Comparison of ENCODE assay signal across 17 cellular contexts in genomic region chr2:215358312-215358845, GRCh38. TPM values are rescaled to one million over a fixed set of nuclear protein-coding genes. Genes with fewer than 3 reads are reported as not detected.
DNase-seq lines count a peak whose midpoint lies in the region; ATAC-seq and TF ChIP-seq lines count a peak whose summit lies in the region.
"Had no signal": no experiment of that assay in that cellular context is flagged by ENCODE, and none has a peak within 500 bp of the region (broad histone marks: within the 10 kb centered on the region; RNA-seq: fewer than 3 reads in every experiment).

No MANE protein-coding gene starts in this region.

- H3K36me3 Mint-ChIP-seq in GM23338 (ENCODE audit: low read depth) (peaks cover 20% of the 10 kb centered on the region; the same call in 2 of the 3 replicates), progenitor cell of endocrine pancreas (ENCODE audit: insufficient read depth) (peaks cover 32% of the 10 kb centered on the region)

- H3K27ac ChIP-seq in GM23338 (ENCODE audit: low read depth), result no peak overlapping the region
- H3K27ac ChIP-seq in Peyer's patch, result no peak overlapping the region
- H3K27ac ChIP-seq: A549 had no signal

- no peak for DNase-seq in GM23338 (ENCODE audit: low spot score)
- DNase-seq in astrocyte of the spinal cord (ENCODE audit: low read depth, low spot score), result peak; percentile 54
- DNase-seq in fibroblast of the aortic adventitia (ENCODE audit: low read depth), result peak; percentile 56
- DNase-seq in progenitor cell of endocrine pancreas (ENCODE audit: low spot score, unreplicated experiment), result no peak
- DNase-seq in Peyer's patch, result no peak
- no peak for DNase-seq in Ammon's horn (ENCODE audit: low spot score)
- DNase-seq in NCI-H2171 (lab: John Stamatoyannopoulos, UW), result no peak
- DNase-seq: C1 segment of cervical spinal cord; CD8-positive, alpha-beta memory T cell; KG1; NCI-H1694 treated with DMSO at 0.1 percent for 48 hours; NCI-H510A treated with DMSO at 0.1 percent for 48 hours; NCI-H774; SHP77 had no signal

- H3K27ac Mint-ChIP-seq in GM23338, result peak overlapping the region; percentile 47; the same call in 1 of the 2 replicates
- peak overlapping the region; percentile 8 for H3K27ac Mint-ChIP-seq in progenitor cell of endocrine pancreas
- H3K27ac Mint-ChIP-seq: CD8-positive, alpha-beta memory T cell had no signal

- no peak for TF ChIP-seq POLR2A in Peyer's patch (IDR thresholded peaks at IDR 0.05)

- H3K9me2 ChIP-seq in GM23338 (ENCODE audit: insufficient read depth), result no peaks in the 10 kb centered on the region

- H3F3A ChIP-seq in GM23338 (replicated peaks; ENCODE audit: low read depth), result 0 out of 2 replicates have a peak, but pooled peaks cover 5% of the 10 kb centered on the region

- H4K20me1 ChIP-seq in GM23338 (replicated peaks; ENCODE audit: insufficient read depth), result no peaks in the 10 kb centered on the region; the same call in none of the 2 replicates

- no peak overlapping the region for H3K4me3 ChIP-seq in GM23338
- H3K4me3 ChIP-seq in astrocyte of the spinal cord (ENCODE audit: low read depth, low read length), result no peak overlapping the region
- H3K4me3 ChIP-seq in fibroblast of the aortic adventitia (ENCODE audit: low read depth, low read length), result no peak overlapping the region
- H3K4me3 ChIP-seq in Peyer's patch, result no peak overlapping the region
- H3K4me3 ChIP-seq: A549 had no signal

- H3K4me3 Mint-ChIP-seq in GM23338, result no peak overlapping the region
- H3K4me3 Mint-ChIP-seq in progenitor cell of endocrine pancreas (ENCODE audit: low read depth), result no peak overlapping the region
- H3K4me3 Mint-ChIP-seq: CD8-positive, alpha-beta memory T cell had no signal

- H3K36me3 ChIP-seq in GM23338 (ENCODE audit: insufficient read depth) (peaks cover 20% of the 10 kb centered on the region; the same call in 1 of the 2 replicates), Peyer's patch (peaks cover 0 to 31% (median 0%) of the 10 kb centered on the region in 3 donors)

- ATAC-seq in GM23338 (no peak), GM19455 (IDR thresholded peaks at IDR 0.05; ENCODE audit: unreplicated experiment) (no peak)
- ATAC-seq: A549, HCT116 had no signal

- H3K4me1 Mint-ChIP-seq in GM23338, result peaks cover 13% of the 10 kb centered on the region
- peaks cover 18% of the 10 kb centered on the region for H3K4me1 Mint-ChIP-seq in progenitor cell of endocrine pancreas (ENCODE audit: low read depth)
- H3K4me1 Mint-ChIP-seq: CD8-positive, alpha-beta memory T cell had no signal

- in situ Hi-C loops in astrocyte of the spinal cord (cut with HindIII; ENCODE audit: low sequenced_read_pairs), result no loop called here

- no peak for TF ChIP-seq CTCF in GM23338 (conservative IDR thresholded peaks at IDR 0.05; ENCODE audit: low read depth in 2 of 2)
- TF ChIP-seq CTCF in astrocyte of the spinal cord (IDR thresholded peaks at IDR 0.05; ENCODE audit: low read depth, low read length), result no peak
- no peak for TF ChIP-seq CTCF in fibroblast of the aortic adventitia (IDR thresholded peaks at IDR 0.05; ENCODE audit: insufficient read depth, low read length)
- no peak for TF ChIP-seq CTCF in progenitor cell of endocrine pancreas (IDR thresholded peaks at IDR 0.05; ENCODE audit: unreplicated experiment)
- no peak for TF ChIP-seq CTCF in Peyer's patch (IDR thresholded peaks at IDR 0.05)

- H2AFZ ChIP-seq in GM23338, result no peak overlapping the region

- H3K9me3 Mint-ChIP-seq in GM23338 (no peaks in the 10 kb centered on the region), progenitor cell of endocrine pancreas (ENCODE audit: low read depth) (no peaks in the 10 kb centered on the region)
- H3K9me3 Mint-ChIP-seq: CD8-positive, alpha-beta memory T cell had no signal

- H3K4me2 ChIP-seq in GM23338, result no peak overlapping the region
- H3K4me2 ChIP-seq: A549 had no signal

- no peaks in the 10 kb centered on the region for H3K9me3 ChIP-seq in Peyer's patch
- H3K9me3 ChIP-seq: A549 had no signal

- H3K27me3 Mint-ChIP-seq in GM23338 (ENCODE audit: insufficient read depth, low read depth, poor library complexity) (no peaks in the 10 kb centered on the region), progenitor cell of endocrine pancreas (no peaks in the 10 kb centered on the region)
- H3K27me3 Mint-ChIP-seq: CD8-positive, alpha-beta memory T cell had no signal

- H3K4me1 ChIP-seq in GM23338 (ENCODE audit: insufficient read depth) (no peaks in the 10 kb centered on the region), Peyer's patch (no peaks in the 10 kb centered on the region)
- H3K4me1 ChIP-seq: A549 had no signal

- H3K27me3 ChIP-seq in GM23338 (ENCODE audit: insufficient read depth) (no peaks in the 10 kb centered on the region), Peyer's patch (no peaks in the 10 kb centered on the region)

- H3K79me2 ChIP-seq in GM23338 (replicated peaks; ENCODE audit: insufficient read depth), result no peaks in the 10 kb centered on the region

TF ChIP-seq in GM23338, 12 proteins besides CTCF, POLR2A, EP300 and RAD21 (continues in another document):
- TF ChIP-seq NANOG (IDR thresholded peaks at IDR 0.05; ENCODE audit: borderline replicate concordance), result no peak
- no peak for TF ChIP-seq ZNF462 (CRISPR knock-in tag; IDR thresholded peaks at IDR 0.05)
- TF ChIP-seq CREB1 (CRISPR knock-in tag; IDR thresholded peaks at IDR 0.05; ENCODE audit: low read depth), result no peak
- no peak for TF ChIP-seq EZH2phosphoT487 (IDR thresholded peaks at IDR 0.05; ENCODE audit: unreplicated experiment)
- no peak for TF ChIP-seq ZNF114 (CRISPR knock-in tag; IDR thresholded peaks at IDR 0.05)
- TF ChIP-seq POLR2AphosphoS5 (IDR thresholded peaks at IDR 0.05; ENCODE audit: low read depth), result no peak
- TF ChIP-seq EZH2 (IDR thresholded peaks at IDR 0.05; ENCODE audit: low read depth, unreplicated experiment), result no peak

RNA-seq across cellular contexts. Expression of gene ATIC, which starts 46.5 kb away (rescaled TPM):
- 118 and 141 TPM in 2 replicates for total RNA-seq in GM23338 (2014; rRNA removed; shearing (Covaris generic))
- polyA plus RNA-seq in GM23338 (2016; fragmentation: Nextera tagmentation; extraction: Ambion mirVana), result 182 and 185 TPM in 2 replicates
- total RNA-seq in fibroblast of the aortic adventitia (ENCODE audit: low replicate concordance) (24.5 and 28.0 TPM in 2 replicates), progenitor cell of endocrine pancreas (145 and 148 TPM in 2 replicates), Peyer's patch (10 to 100 TPM; 34.5 to 69.5 (median 41.3) TPM)

Comparison
In these comparisons a context has a peak if more than half of its experiments do, and no peak if none do; other contexts are left out.
1. DNase-seq: peak in astrocyte of the spinal cord (single experiment) and fibroblast of the aortic adventitia (single experiment); none in GM23338 (single experiment), progenitor cell of endocrine pancreas (single experiment), Peyer's patch (0 of 3), Ammon's horn (single experiment) and NCI-H2171 (single experiment).